ENCODE assay signal across 6 cellular contexts in the genomic region with DNA sequence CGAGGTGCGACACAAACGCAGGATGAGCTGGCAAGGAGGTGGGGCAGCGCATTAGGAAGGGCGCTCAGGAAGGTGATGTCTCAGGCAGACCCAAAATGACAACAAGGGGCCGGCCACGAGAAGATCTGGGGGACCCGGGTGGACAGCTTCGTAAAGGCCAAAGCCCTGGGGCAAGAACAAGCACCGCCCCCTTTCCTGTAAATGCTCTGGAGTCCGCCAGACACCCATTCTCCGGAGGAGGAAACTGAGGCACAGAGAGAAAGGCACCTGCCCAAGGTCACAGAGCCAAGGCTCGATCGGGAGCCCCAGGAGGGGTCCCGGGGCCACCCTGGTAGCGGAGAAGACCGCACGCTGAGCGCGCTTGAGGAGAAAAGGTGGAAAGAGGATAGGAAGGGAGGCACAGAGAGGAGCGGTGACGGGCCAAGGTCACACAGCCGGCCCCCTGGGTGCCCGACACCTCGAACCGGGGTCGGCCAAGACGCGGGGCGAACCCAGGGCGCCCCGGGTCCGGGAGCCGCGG. TPM values are rescaled to one million over a fixed set of nuclear protein-coding genes. Genes with fewer than 3 reads are reported as not detected.
DNase-seq lines count a peak whose midpoint lies in the region; ATAC-seq and TF ChIP-seq lines count a peak whose summit lies in the region.

No MANE protein-coding gene starts in this region.

- peak overlapping the region; percentile 100 for H3K27ac Mint-ChIP-seq in dendritic cell treated with granulocyte-macrophage colony-stimulating factor and Interleukin-4, amounts not matched to agents 40 ng/mL and 50 ng/mL, for 4 days

- H3K4me1 Mint-ChIP-seq in dendritic cell treated with granulocyte-macrophage colony-stimulating factor and Interleukin-4, amounts not matched to agents 40 ng/mL and 50 ng/mL, for 4 days (ENCODE audit: low read depth), result peaks cover 54% of the 10 kb centered on the region

- peak overlapping the region; percentile 96 for H3K27ac ChIP-seq in prostate gland

- no peak for TF ChIP-seq CTCF in prostate gland (IDR thresholded peaks at IDR 0.05)

- H3K9me3 Mint-ChIP-seq in dendritic cell treated with granulocyte-macrophage colony-stimulating factor and Interleukin-4, amounts not matched to agents 40 ng/mL and 50 ng/mL, for 4 days, result no peaks in the 10 kb centered on the region

- WGBS in prostate gland, result 1% methylated on average over 35 of the region's 35 CpGs

- TF ChIP-seq POLR2A in prostate gland (IDR thresholded peaks at IDR 0.05), result no peak

- peaks cover 8% of the 10 kb centered on the region for H3K4me1 ChIP-seq in prostate gland (replicated peaks)

- H3K4me3 ChIP-seq in prostate gland, result peak overlapping the region; percentile 89 to 99

- peaks cover 100% of the 10 kb centered on the region for H3K36me3 Mint-ChIP-seq in dendritic cell treated with granulocyte-macrophage colony-stimulating factor and Interleukin-4, amounts not matched to agents 40 ng/mL and 50 ng/mL, for 4 days (ENCODE audit: low read depth)

- intact Hi-C loops in Right ventricle myocardium superior (cut with DNase I), result no loop called here
- intact Hi-C loops in left ventricle myocardium superior (cut with micrococcal nuclease), result no loop called here
- intact Hi-C loops in dendritic cell treated with granulocyte-macrophage colony-stimulating factor and Interleukin-4, amounts not matched to agents 40 ng/mL and 50 ng/mL, for 4 days (cut with micrococcal nuclease), result loop anchor here (2.0 kb wide), 2 partner anchors 59 to 69 kb away; partner anchors contain the start of genes HSD11B1L, MICOS13 and RPL36
- intact Hi-C loops in prostate gland (cut with DNase I), result loop anchor here (2.0 kb wide), 1 partner anchor 69 kb away; the partner anchor contains the start of gene RPL36

- H3K4me3 Mint-ChIP-seq in dendritic cell treated with granulocyte-macrophage colony-stimulating factor and Interleukin-4, amounts not matched to agents 40 ng/mL and 50 ng/mL, for 4 days, result peak overlapping the region; percentile 100

- H3K27me3 ChIP-seq in prostate gland (replicated peaks; ENCODE audit: insufficient read depth), result no peaks in the 10 kb centered on the region

- H3K36me3 ChIP-seq in prostate gland, result peaks cover 2 to 5% of the 10 kb centered on the region in 2 donors

- H3K9me3 ChIP-seq in prostate gland, result no peaks in the 10 kb centered on the region

- DNase-seq in Right ventricle myocardium superior (peak; percentile 47), left ventricle myocardium superior (no peak), prostate gland (ENCODE audit: low spot score) (peak; percentile 20), NCI-H510A treated with DMSO at 0.1 percent for 48 hours (lab: John Stamatoyannopoulos, UW) (no peak), NCI-H1930 (lab: John Stamatoyannopoulos, UW) (no peak)

- H3K27me3 Mint-ChIP-seq in dendritic cell treated with granulocyte-macrophage colony-stimulating factor and Interleukin-4, amounts not matched to agents 40 ng/mL and 50 ng/mL, for 4 days, result no peaks in the 10 kb centered on the region

- ATAC-seq in Right ventricle myocardium superior (ENCODE audit: poor library complexity) (no peak), left ventricle myocardium superior (no peak)

RNA-seq across cellular contexts. Expression of gene SAFB2, which starts 0.6 kb away (rescaled TPM):
- 48.7 TPM for total RNA-seq in Right ventricle myocardium superior
- 45.9 TPM for total RNA-seq in left ventricle myocardium superior
- 100 to 1,000 TPM in 1 of 2 donors, 10 to 100 TPM in 1; 37.8 to 118 TPM for total RNA-seq in prostate gland

RNA-seq across cellular contexts. Expression of gene SAFB, which starts 0.9 kb away (rescaled TPM):
- total RNA-seq in Right ventricle myocardium superior (61.9 TPM), left ventricle myocardium superior (66.6 TPM), prostate gland (100 to 1,000 TPM in 1 of 2 donors, 10 to 100 TPM in 1; 63.6 to 182 TPM)

RNA-seq across cellular contexts. Expression of gene TINCR, which starts 54.3 kb away (rescaled TPM):
- not detected for total RNA-seq in Right ventricle myocardium superior
- total RNA-seq in left ventricle myocardium superior, result not detected
- total RNA-seq in prostate gland, result 1 to 10 TPM; 6.7 to 8.4 TPM

RNA-seq across cellular contexts. Expression of gene MICOS13, which starts 58.3 kb away (rescaled TPM):
- 165 TPM for total RNA-seq in Right ventricle myocardium superior
- total RNA-seq in left ventricle myocardium superior, result 167 TPM
- 10 to 100 TPM; 42.8 to 54.2 TPM for total RNA-seq in prostate gland

RNA-seq across cellular contexts. Expression of gene HSD11B1L, which starts 58.8 kb away (rescaled TPM):
- total RNA-seq in Right ventricle myocardium superior, result 3.5 TPM
- 5.5 TPM for total RNA-seq in left ventricle myocardium superior
- 10 to 100 TPM; 15.6 to 17.9 TPM for total RNA-seq in prostate gland

Comparison
In these comparisons a context has a peak if more than half of its experiments do, and no peak if none do; other contexts are left out.
1. DNase-seq: peak in Right ventricle myocardium superior (single experiment) and prostate gland (single experiment); none in left ventricle myocardium superior (single experiment), NCI-H510A treated with DMSO at 0.1 percent for 48 hours (single experiment) and NCI-H1930 (0 of 2).
2. intact Hi-C loops: an anchor here in dendritic cell treated with granulocyte-macrophage colony-stimulating factor and Interleukin-4, amounts not matched to agents 40 ng/mL and 50 ng/mL, for 4 days (2.0 kb wide) and prostate gland (2.0 kb wide); none called in Right ventricle myocardium superior and left ventricle myocardium superior.